ENCODE assay signal across 2 cellular contexts in genomic region chr20:13708234-13708633, GRCh38.
TF ChIP-seq lines count a peak whose summit lies in the region.

No MANE protein-coding gene starts in this region.

TF ChIP-seq in HepG2, 621 proteins besides CTCF, POLR2A, EP300 and RAD21 (continued from another document):
- TF ChIP-seq, protein P1, sequence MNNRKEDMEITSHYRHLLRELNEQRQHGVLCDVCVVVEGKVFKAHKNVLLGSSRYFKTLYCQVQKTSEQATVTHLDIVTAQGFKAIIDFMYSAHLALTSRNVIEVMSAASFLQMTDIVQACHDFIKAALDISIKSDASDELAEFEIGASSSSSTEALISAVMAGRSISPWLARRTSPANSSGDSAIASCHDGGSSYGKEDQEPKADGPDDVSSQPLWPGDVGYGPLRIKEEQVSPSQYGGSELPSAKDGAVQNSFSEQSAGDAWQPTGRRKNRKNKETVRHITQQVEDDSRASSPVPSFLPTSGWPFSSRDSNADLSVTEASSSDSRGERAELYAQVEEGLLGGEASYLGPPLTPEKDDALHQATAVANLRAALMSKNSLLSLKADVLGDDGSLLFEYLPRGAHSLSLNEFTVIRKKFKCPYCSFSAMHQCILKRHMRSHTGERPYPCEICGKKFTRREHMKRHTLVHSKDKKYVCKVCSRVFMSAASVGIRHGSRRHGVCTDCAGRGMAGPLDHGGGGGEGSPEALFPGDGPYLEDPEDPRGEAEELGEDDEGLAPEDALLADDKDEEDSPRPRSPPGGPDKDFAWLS (CRISPR knock-in tag; IDR thresholded peaks at IDR 0.05; ENCODE audit: borderline replicate concordance), result no peak
- TF ChIP-seq KLF13 (CRISPR knock-in tag; IDR thresholded peaks at IDR 0.05), result no peak
- TF ChIP-seq CENPBD1 (CRISPR knock-in tag; IDR thresholded peaks at IDR 0.05; ENCODE audit: borderline replicate concordance, low read depth), result no peak
- TF ChIP-seq ZBTB42 (CRISPR knock-in tag; IDR thresholded peaks at IDR 0.05), result no peak
- TF ChIP-seq MAFK (conservative IDR thresholded peaks at IDR 0.05 in 1 of 2, IDR thresholded peaks at IDR 0.05 in 1 of 2; ENCODE audit: low read length in 2 of 2), result peak; percentile 98 to 99
- TF ChIP-seq NFE2 (CRISPR knock-in tag; IDR thresholded peaks at IDR 0.05), result no peak
- TF ChIP-seq MAFF (IDR thresholded peaks at IDR 0.05; ENCODE audit: low read depth, low read length), result peak; percentile 99
- TF ChIP-seq PHB2 (IDR thresholded peaks at IDR 0.05; ENCODE audit: partially characterized antibody), result no peak
- TF ChIP-seq HOXD1 (CRISPR knock-in tag; IDR thresholded peaks at IDR 0.05), result no peak
- TF ChIP-seq TCF12 (IDR thresholded peaks at IDR 0.05), result no peak
- TF ChIP-seq TCF12 (CRISPR knock-in tag; IDR thresholded peaks at IDR 0.05), result no peak
- TF ChIP-seq, protein P2, sequence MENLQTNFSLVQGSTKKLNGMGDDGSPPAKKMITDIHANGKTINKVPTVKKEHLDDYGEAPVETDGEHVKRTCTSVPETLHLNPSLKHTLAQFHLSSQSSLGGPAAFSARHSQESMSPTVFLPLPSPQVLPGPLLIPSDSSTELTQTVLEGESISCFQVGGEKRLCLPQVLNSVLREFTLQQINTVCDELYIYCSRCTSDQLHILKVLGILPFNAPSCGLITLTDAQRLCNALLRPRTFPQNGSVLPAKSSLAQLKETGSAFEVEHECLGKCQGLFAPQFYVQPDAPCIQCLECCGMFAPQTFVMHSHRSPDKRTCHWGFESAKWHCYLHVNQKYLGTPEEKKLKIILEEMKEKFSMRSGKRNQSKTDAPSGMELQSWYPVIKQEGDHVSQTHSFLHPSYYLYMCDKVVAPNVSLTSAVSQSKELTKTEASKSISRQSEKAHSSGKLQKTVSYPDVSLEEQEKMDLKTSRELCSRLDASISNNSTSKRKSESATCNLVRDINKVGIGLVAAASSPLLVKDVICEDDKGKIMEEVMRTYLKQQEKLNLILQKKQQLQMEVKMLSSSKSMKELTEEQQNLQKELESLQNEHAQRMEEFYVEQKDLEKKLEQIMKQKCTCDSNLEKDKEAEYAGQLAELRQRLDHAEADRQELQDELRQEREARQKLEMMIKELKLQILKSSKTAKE (CRISPR knock-in tag; IDR thresholded peaks at IDR 0.05; ENCODE audit: borderline replicate concordance), result no peak
- TF ChIP-seq, protein P3, sequence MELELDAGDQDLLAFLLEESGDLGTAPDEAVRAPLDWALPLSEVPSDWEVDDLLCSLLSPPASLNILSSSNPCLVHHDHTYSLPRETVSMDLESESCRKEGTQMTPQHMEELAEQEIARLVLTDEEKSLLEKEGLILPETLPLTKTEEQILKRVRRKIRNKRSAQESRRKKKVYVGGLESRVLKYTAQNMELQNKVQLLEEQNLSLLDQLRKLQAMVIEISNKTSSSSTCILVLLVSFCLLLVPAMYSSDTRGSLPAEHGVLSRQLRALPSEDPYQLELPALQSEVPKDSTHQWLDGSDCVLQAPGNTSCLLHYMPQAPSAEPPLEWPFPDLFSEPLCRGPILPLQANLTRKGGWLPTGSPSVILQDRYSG (CRISPR knock-in tag; IDR thresholded peaks at IDR 0.05), result no peak
TF ChIP-seq in HepG2: peak in this region for 2.

TF ChIP-seq in K562, 482 proteins besides CTCF, POLR2A, EP300 and RAD21 (continued from another document):
- no peak for TF ChIP-seq ETV5 (CRISPR knock-in tag; IDR thresholded peaks at IDR 0.05; ENCODE audit: low read depth)
TF ChIP-seq in K562: peak in this region for 5.
